ENCODE assay signal across 8 cellular contexts in the genomic region with DNA sequence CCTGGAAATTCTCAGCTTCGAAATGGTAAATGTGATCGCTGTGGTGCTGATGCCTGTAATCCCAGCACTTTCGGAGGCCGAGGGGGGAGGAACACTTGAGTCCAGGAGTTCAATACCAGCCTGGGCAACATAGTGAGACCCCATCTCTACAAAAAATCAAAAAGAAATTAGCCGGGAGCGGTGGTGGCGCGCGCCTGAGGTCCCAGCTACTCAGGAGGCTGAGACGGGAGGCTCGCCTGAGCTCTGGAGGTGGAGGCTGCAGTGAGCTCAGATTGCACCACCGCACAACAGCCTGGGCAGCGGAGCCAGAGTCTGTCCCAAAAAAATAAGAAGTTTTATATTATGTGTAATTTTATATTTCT.
DNase-seq lines count a peak whose midpoint lies in the region.

No MANE protein-coding gene starts in this region.

- no peak overlapping the region for H2AFZ ChIP-seq in ACC112 (ENCODE audit: low read length, unreplicated experiment)

- DNase-seq in caudate nucleus (lab: John Stamatoyannopoulos, UW), result no peak
- DNase-seq in SIG-M5 (lab: John Stamatoyannopoulos, UW), result no peak
- no peak for DNase-seq in OCI-M2 (lab: John Stamatoyannopoulos, UW; ENCODE audit: unreplicated experiment)
- DNase-seq in NCI-H526 (lab: John Stamatoyannopoulos, UW), result no peak
- no peak for DNase-seq in activated effector memory CD4-positive, alpha-beta T cell treated with anti-CD3 and anti-CD28 coated beads, Interleukin-2, amount 50 U/mL, for 16 hours

- peaks cover 9% of the 10 kb centered on the region for H3K9me3 ChIP-seq in HUES6 (ENCODE audit: control insufficient read depth, insufficient read depth, low read depth, low read length)
- H3K9me3 ChIP-seq in muscle layer of duodenum (ENCODE audit: control insufficient read depth in 1 of 2, low read length in 2 of 2), result no peaks in the 10 kb centered on the region

- peaks cover 10% of the 10 kb centered on the region for H3K36me3 ChIP-seq in ACC112 (ENCODE audit: insufficient read depth, low read length)
- peaks cover 47% of the 10 kb centered on the region for H3K36me3 ChIP-seq in HUES6 (ENCODE audit: control insufficient read depth, insufficient read depth, low read length)
- H3K36me3 ChIP-seq in muscle layer of duodenum (ENCODE audit: control insufficient read depth in 1 of 2, insufficient read depth in 2 of 2, low read length in 2 of 2), result peaks cover 13 to 23% of the 10 kb centered on the region in 2 donors

- H3K27ac ChIP-seq in ACC112 (ENCODE audit: low read depth, low read length) (peak overlapping the region; percentile 67; the same call in 1 of the 2 replicates), HUES6 (ENCODE audit: low read depth, low read length) (peak overlapping the region; percentile 97), caudate nucleus (ENCODE audit: low read depth, low read length) (peak overlapping the region; percentile 59), muscle layer of duodenum (ENCODE audit: low read length) (peak overlapping the region; percentile 80)

- peaks cover 47% of the 10 kb centered on the region for H3K79me2 ChIP-seq in ACC112 (ENCODE audit: control insufficient read depth, insufficient read depth, low read length, unreplicated experiment)

- peaks cover 12% of the 10 kb centered on the region for H3K4me1 ChIP-seq in ACC112 (ENCODE audit: control insufficient read depth, insufficient read depth, low read length, unreplicated experiment)
- peaks cover 36% of the 10 kb centered on the region for H3K4me1 ChIP-seq in HUES6 (ENCODE audit: control insufficient read depth, insufficient read depth, low read length)
- H3K4me1 ChIP-seq in muscle layer of duodenum (ENCODE audit: control insufficient read depth in 1 of 2, insufficient read depth in 2 of 2, low read length in 2 of 2), result peaks cover 14 to 32% of the 10 kb centered on the region in 2 donors

- H3K9ac ChIP-seq in HUES6 (ENCODE audit: low read length), result peak overlapping the region; percentile 99

- H3K27me3 ChIP-seq in ACC112 (ENCODE audit: insufficient read depth, low read length) (no peaks in the 10 kb centered on the region), HUES6 (ENCODE audit: control insufficient read depth, insufficient read depth, low read length) (no peaks in the 10 kb centered on the region), muscle layer of duodenum (ENCODE audit: low read depth, low read length) (no peaks in the 10 kb centered on the region)

- H3K4me3 ChIP-seq in ACC112 (ENCODE audit: low read depth, low read length), result peak overlapping the region; percentile 91
- peak overlapping the region; percentile 98 for H3K4me3 ChIP-seq in HUES6 (ENCODE audit: low read depth, low read length)
- H3K4me3 ChIP-seq in muscle layer of duodenum (ENCODE audit: low read depth in 1 of 2, low read length in 2 of 2), result peak overlapping the region; percentile 79 to 98
